8 cellular contexts compared by ENCODE assay signal in genomic region chr19:4759388-4760284, GRCh38. TPM values are rescaled to one million over a fixed set of nuclear protein-coding genes. Genes with fewer than 3 reads are reported as not detected.
DNase-seq lines count a peak whose midpoint lies in the region; ATAC-seq and TF ChIP-seq lines count a peak whose summit lies in the region.

No MANE protein-coding gene starts in this region.

- CTCF ChIA-PET in A673 (lab: Charles Lee) (no interaction called here), T-cell (lab: Charles Lee) (interaction anchor here in 1 of 2 donors (1.3 kb wide), 1 partner anchor 31 kb away, joined by 8 read pairs; no protein-coding TSS in a partner anchor)

- 1 to 4% (median 3%) methylated on average over 25 to 53 of the region's 53 CpGs for WGBS in adrenal gland, 4 donors
- WGBS in ovary, 3 donors: 1 to 2% (median 1%) methylated on average over 42 to 53 of the region's 53 CpGs
- 6% methylated on average over 53 of the region's 53 CpGs for WGBS in thymus

- no peaks in the 10 kb centered on the region for H3K36me3 ChIP-seq in A673 (ENCODE audit: insufficient read depth, low read length, poor library complexity, severe bottlenecking)
- H3K36me3 ChIP-seq in adrenal gland (replicated peaks in 1 of 2): no peaks in the 10 kb centered on the region
- no peaks in the 10 kb centered on the region for H3K36me3 ChIP-seq in ovary
- H3K36me3 ChIP-seq in thymus (ENCODE audit: control insufficient read depth, insufficient read depth): no peaks in the 10 kb centered on the region

- ATAC-seq in T-cell (replicated peaks in 1 of 4): peak; percentile 64 to 86 (median 72)

- TF ChIP-seq CTCF in A673 (conservative IDR thresholded peaks at IDR 0.05; ENCODE audit: low read depth, low read length) (no peak), adrenal gland (IDR thresholded peaks at IDR 0.05) (no peak), ovary (IDR thresholded peaks at IDR 0.05) (no peak)

- intact Hi-C loops in A673 (cut with micrococcal nuclease; ENCODE audit: unreplicated experiment): no loop called here
- intact Hi-C loops in adrenal gland (cut with DNase I): no loop called here
- intact Hi-C loops in cardiac septum (cut with DNase I): no loop called here
- intact Hi-C loops in ovary (cut with DNase I): no loop called here

- no peak for TF ChIP-seq EP300 in ovary (IDR thresholded peaks at IDR 0.05)

- TF ChIP-seq POLR2A in adrenal gland (IDR thresholded peaks at IDR 0.05) (no peak), ovary (IDR thresholded peaks at IDR 0.05) (no peak)

- no TSS peak for BruUV-seq in A673 (replicated peaks; lab: Mats Ljungman, UMichigan)

- H3K36me3 Mint-ChIP-seq in T-cell: no peaks in the 10 kb centered on the region

- peak overlapping the region; percentile 9 to 55 (median 13) for H3K4me3 Mint-ChIP-seq in T-cell

- H3K4me3 ChIP-seq in A673 (ENCODE audit: low read depth, low read length, poor library complexity, severe bottlenecking) (peak overlapping the region; percentile 37), adrenal gland (peak overlapping the region in 1 of 4 donors; percentile 42), ovary (no peak overlapping the region), thymus (ENCODE audit: low read length) (peak overlapping the region; percentile 15)

- H3K4me1 ChIP-seq in A673 (ENCODE audit: insufficient read depth, low read length, poor library complexity, severe bottlenecking): peaks cover 7% of the 10 kb centered on the region
- peaks cover 6 to 9% of the 10 kb centered on the region in 2 donors for H3K4me1 ChIP-seq in adrenal gland (replicated peaks in 1 of 2)
- peaks cover 4% of the 10 kb centered on the region for H3K4me1 ChIP-seq in ovary (ENCODE audit: insufficient read depth)
- H3K4me1 ChIP-seq in thymus (ENCODE audit: control insufficient read depth, insufficient read depth, low read length): peaks cover 3% of the 10 kb centered on the region

- POLR2A ChIA-PET in A673 (lab: Charles Lee; ENCODE audit: low non-redundant PET) (interaction anchor here (0.6 kb wide), 1 partner anchor 21 kb away, joined by 4 read pairs; no protein-coding TSS in a partner anchor), T-cell (lab: Charles Lee) (no interaction called here)

- no peak overlapping the region for H3K27ac Mint-ChIP-seq in T-cell

- DNase-seq in A673 (ENCODE audit: low spot score) (peak; percentile 92), GM19240 (ENCODE audit: insufficient read length, low spot score) (peak; percentile 98), NCI-H1417 (lab: John Stamatoyannopoulos, UW) (peak; percentile 98 to 99 (median 99)), T-cell (peak; percentile 2 to 73 (median 38)), adrenal gland (peak; percentile 92 to 98 (median 94)), cardiac septum (ENCODE audit: low spot score) (peak; percentile 90), ovary (peak; percentile 74 to 92 (median 86))

- H3K9me3 ChIP-seq in A673 (ENCODE audit: low read depth, low read length, poor library complexity, severe bottlenecking): no peaks in the 10 kb centered on the region
- H3K9me3 ChIP-seq in adrenal gland (replicated peaks in 1 of 3): no peaks in the 10 kb centered on the region
- no peaks in the 10 kb centered on the region for H3K9me3 ChIP-seq in ovary
- H3K9me3 ChIP-seq in thymus (ENCODE audit: control insufficient read depth): no peaks in the 10 kb centered on the region

- H3K27me3 Mint-ChIP-seq in T-cell: peaks cover 35 to 48% of the 10 kb centered on the region in 2 donors

- peaks cover 0 to 3% (median 0%) of the 10 kb centered on the region in 3 donors for H3K9me3 Mint-ChIP-seq in T-cell

- H3K27me3 ChIP-seq in A673 (replicated peaks; ENCODE audit: insufficient read depth, low read depth, low read length, poor library complexity): no peaks in the 10 kb centered on the region
- H3K27me3 ChIP-seq in adrenal gland: no peaks in the 10 kb centered on the region
- H3K27me3 ChIP-seq in ovary: no peaks in the 10 kb centered on the region
- peaks cover 10% of the 10 kb centered on the region for H3K27me3 ChIP-seq in thymus (ENCODE audit: control insufficient read depth, insufficient read depth)

- H3K4me1 Mint-ChIP-seq in T-cell: peaks cover 0 to 11% (median 9%) of the 10 kb centered on the region in 3 donors

- no peak overlapping the region for H3K27ac ChIP-seq in A673 (ENCODE audit: low read depth, low read length, poor library complexity, severe bottlenecking)
- peak overlapping the region in 1 of 5 donors; percentile 41 for H3K27ac ChIP-seq in adrenal gland
- H3K27ac ChIP-seq in ovary: no peak overlapping the region
- no peak overlapping the region for H3K27ac ChIP-seq in thymus (ENCODE audit: low read depth)

RNA-seq across cellular contexts. Expression of gene FEM1A, which starts 31.9 kb away (rescaled TPM):
- 17.4 and 18.9 TPM in 2 replicates for total RNA-seq in A673 (2021)
- total RNA-seq in T-cell: 10 to 100 TPM in 4 of 5 donors, 1 to 10 TPM in 1; 9.7 to 17.7 (median 16.1) TPM
- total RNA-seq in adrenal gland: 10 to 100 TPM; 11.0 to 25.8 (median 18.1) TPM
- 1 to 10 TPM; 3.6 to 5.9 (median 4.3) TPM for polyA plus RNA-seq in adrenal gland
- total RNA-seq in cardiac septum: 33.2 TPM
- total RNA-seq in ovary: 10 to 100 TPM in 2 of 7 donors, 1 to 10 TPM in 5; 7.4 to 11.4 (median 9.1) TPM
- 1 to 10 TPM; 3.6 to 4.4 TPM for polyA plus RNA-seq in ovary
- polyA plus RNA-seq in thymus: 5.5 TPM

RNA-seq across cellular contexts. Expression of gene DPP9, which starts 36.0 kb away (rescaled TPM):
- total RNA-seq in A673 (2021): 60.2 and 65.7 TPM in 2 replicates
- 100 to 1,000 TPM in 2 of 5 donors, 10 to 100 TPM in 3; 71.8 to 103 (median 95.3) TPM for total RNA-seq in T-cell
- total RNA-seq in adrenal gland: 100 to 1,000 TPM in 1 of 8 donors, 10 to 100 TPM in 7; 35.2 to 117 (median 50.9) TPM
- polyA plus RNA-seq in adrenal gland: 10 to 100 TPM; 14.6 to 56.3 (median 32.1) TPM
- total RNA-seq in cardiac septum: 39.0 TPM
- 10 to 100 TPM; 26.9 to 69.5 (median 44.3) TPM for total RNA-seq in ovary
- 10 to 100 TPM; 14.4 to 29.3 TPM for polyA plus RNA-seq in ovary
- 37.9 TPM for polyA plus RNA-seq in thymus

Comparison
In these comparisons a context has a peak if more than half of its experiments do, and no peak if none do; other contexts are left out.
1. DNase-seq: peak in every context shown above with its lines; median percentile 99 in NCI-H1417; 98 in GM19240; 94 in adrenal gland; 92 in A673; 90 in cardiac septum; 86 in ovary; 38 in T-cell.